ENCODE assay signal across 43 cellular contexts in the genomic region with DNA sequence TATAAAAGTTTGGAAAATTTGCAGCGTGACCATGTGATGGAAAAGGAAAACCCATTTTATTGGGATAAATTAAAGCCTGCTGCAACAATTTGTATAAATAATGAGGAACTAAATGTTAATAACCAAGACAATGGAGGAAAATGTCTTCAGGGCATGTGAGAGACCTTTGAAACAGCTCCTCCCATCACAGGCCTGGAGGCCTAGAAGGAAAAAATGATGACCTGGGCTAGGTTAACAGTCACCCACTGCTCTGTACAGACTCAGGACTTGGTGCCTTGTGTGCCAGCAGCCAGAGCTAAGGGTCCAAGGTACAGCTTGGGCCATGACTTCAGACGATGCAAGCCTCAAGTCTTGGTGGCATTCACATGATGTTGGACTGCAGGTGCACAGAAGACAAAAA. TPM values are rescaled to one million over a fixed set of nuclear protein-coding genes. Genes with fewer than 3 reads are reported as not detected.
"Had no signal": no experiment of that assay in that cellular context is flagged by ENCODE, and none has a peak within 500 bp of the region (broad histone marks: within the 10 kb centered on the region; RNA-seq: fewer than 3 reads in every experiment).

No MANE protein-coding gene starts in this region.

- DNase-seq: activated effector memory CD4-positive, alpha-beta T cell treated with anti-CD3 and anti-CD28 coated beads, Interleukin-2, amount 50 U/mL, for 16 hours; activated effector memory CD4-positive, alpha-beta T cell treated with Interleukin-2 at 50 U/mL for 16 hours; activated gamma-delta T cell; activated gamma-delta T cell treated with Interleukin-2 at 50 U/mL for 16 hours; activated naive CD4-positive, alpha-beta T cell; activated naive CD4-positive, alpha-beta T cell treated with anti-CD3 and anti-CD28 coated beads for 36 hours; activated naive CD4-positive, alpha-beta T cell treated with anti-CD3 and anti-CD28 coated beads, Interleukin-2, amount 10 ng/mL, durations not matched to agents 7 days and 5 days; activated naive CD4-positive, alpha-beta T cell treated with anti-CD3 and anti-CD28 coated beads, Interleukin-2, amount 50 U/mL, for 16 hours; activated naive CD4-positive, alpha-beta T cell treated with Interleukin-2 at 50 U/mL for 16 hours; activated naive CD8-positive, alpha-beta T cell treated with anti-CD3 and anti-CD28 coated beads for 36 hours; activated naive CD8-positive, alpha-beta T cell treated with anti-CD3 and anti-CD28 coated beads, Interleukin-2, amount 10 ng/mL, durations not matched to agents 7 days and 5 days; activated naive CD8-positive, alpha-beta T cell treated with anti-CD3 and anti-CD28 coated beads, Interleukin-2, amount 50 U/mL, for 24 hours; activated T-cell treated with anti-CD3 and anti-CD28 coated beads, Interleukin-2, amount 50 U/mL, for 48 hours; activated T-cell treated with anti-CD3 and anti-CD28 coated beads, Interleukin-2, amount 50 U/mL, for 72 hours; adrenal gland; amniotic stem cell; amygdala; anterior cingulate cortex; aorta; body of pancreas; brain microvascular endothelial cell; caudate nucleus; central memory CD4-positive, alpha-beta T cell; cerebellar nuclear complex; colonic mucosa had no signal

- H3K36me3 Mint-ChIP-seq: activated naive CD4-positive, alpha-beta T cell treated with anti-CD3 and anti-CD28 coated beads, Interleukin-2, amount 10 ng/mL, durations not matched to agents 7 days and 5 days; activated naive CD8-positive, alpha-beta T cell treated with anti-CD3 and anti-CD28 coated beads for 36 hours; activated naive CD8-positive, alpha-beta T cell treated with anti-CD3 and anti-CD28 coated beads, Interleukin-2, amount 10 ng/mL, durations not matched to agents 7 days and 5 days; brain had no signal

- H3K4me1 Mint-ChIP-seq: activated naive CD4-positive, alpha-beta T cell treated with anti-CD3 and anti-CD28 coated beads, Interleukin-2, amount 10 ng/mL, durations not matched to agents 7 days and 5 days; activated naive CD4-positive, alpha-beta T cell treated with anti-CD3 and anti-CD28 coated beads, Interleukin-2, amount 50 U/mL, for 24 hours; activated naive CD8-positive, alpha-beta T cell treated with anti-CD3 and anti-CD28 coated beads for 36 hours; activated naive CD8-positive, alpha-beta T cell treated with anti-CD3 and anti-CD28 coated beads, Interleukin-2, amount 10 ng/mL, durations not matched to agents 7 days and 5 days; activated naive CD8-positive, alpha-beta T cell treated with anti-CD3 and anti-CD28 coated beads, Interleukin-2, amount 50 U/mL, for 24 hours; activated T-helper 17 cell treated with anti-CD3 and anti-CD28 coated beads, Interleukin-2, amount 50 U/mL, for 72 hours; brain; central memory CD8-positive, alpha-beta T cell had no signal

- H3K36me3 ChIP-seq: adrenal gland, ascending aorta, brain microvascular endothelial cell, breast epithelium, cardiac muscle cell, colonic mucosa had no signal

- H3K27ac ChIP-seq: adrenal gland, ascending aorta, body of pancreas, brain microvascular endothelial cell, breast epithelium, cardiac muscle cell, colonic mucosa had no signal

- H3K27me3 Mint-ChIP-seq: activated naive CD4-positive, alpha-beta T cell treated with anti-CD3 and anti-CD28 coated beads, Interleukin-2, amount 10 ng/mL, durations not matched to agents 7 days and 5 days; activated naive CD4-positive, alpha-beta T cell treated with anti-CD3 and anti-CD28 coated beads, Interleukin-2, amount 50 U/mL, for 24 hours; activated naive CD8-positive, alpha-beta T cell; activated naive CD8-positive, alpha-beta T cell treated with anti-CD3 and anti-CD28 coated beads for 36 hours; activated naive CD8-positive, alpha-beta T cell treated with anti-CD3 and anti-CD28 coated beads, Interleukin-2, amount 10 ng/mL, durations not matched to agents 7 days and 5 days; activated naive CD8-positive, alpha-beta T cell treated with anti-CD3 and anti-CD28 coated beads, Interleukin-2, amount 50 U/mL, for 24 hours; activated T-helper 17 cell treated with anti-CD3 and anti-CD28 coated beads, Interleukin-2, amount 50 U/mL, for 72 hours; central memory CD8-positive, alpha-beta T cell had no signal

- FAIRE-seq: astrocyte, bronchial epithelial cell, colon had no signal

- H3K27me3 ChIP-seq: adrenal gland, ascending aorta, body of pancreas, brain microvascular endothelial cell, breast epithelium, cardiac muscle cell, colonic mucosa had no signal

- H3K9me3 ChIP-seq: adrenal gland, ascending aorta, colonic mucosa had no signal

- ATAC-seq: activated naive CD4-positive, alpha-beta T cell treated with anti-CD3 and anti-CD28 coated beads, Interleukin-2, amount 50 U/mL, for 72 hours; activated naive CD8-positive, alpha-beta T cell treated with anti-CD3 and anti-CD28 coated beads, Interleukin-2, amount 50 U/mL, for 24 hours; activated T-cell treated with anti-CD3 and anti-CD28 coated beads, Interleukin-2, amount 50 U/mL, for 72 hours; activated T-helper 17 cell treated with anti-CD3 and anti-CD28 coated beads, Interleukin-2, amount 50 U/mL, for 72 hours; body of pancreas had no signal

- H3K4me3 Mint-ChIP-seq: activated naive CD4-positive, alpha-beta T cell treated with anti-CD3 and anti-CD28 coated beads for 36 hours; activated naive CD4-positive, alpha-beta T cell treated with anti-CD3 and anti-CD28 coated beads, Interleukin-2, amount 10 ng/mL, durations not matched to agents 7 days and 5 days; activated naive CD4-positive, alpha-beta T cell treated with anti-CD3 and anti-CD28 coated beads, Interleukin-2, amount 50 U/mL, for 24 hours; activated naive CD8-positive, alpha-beta T cell; activated naive CD8-positive, alpha-beta T cell treated with anti-CD3 and anti-CD28 coated beads for 36 hours; activated naive CD8-positive, alpha-beta T cell treated with anti-CD3 and anti-CD28 coated beads, Interleukin-2, amount 10 ng/mL, durations not matched to agents 7 days and 5 days; activated naive CD8-positive, alpha-beta T cell treated with anti-CD3 and anti-CD28 coated beads, Interleukin-2, amount 50 U/mL, for 24 hours; activated T-cell treated with anti-CD3 and anti-CD28 coated beads, Interleukin-2, amount 50 U/mL, for 72 hours; activated T-helper 1 cell treated with anti-CD3 and anti-CD28 coated beads, Interleukin-12 subunit alpha, Interleukin-12 subunit beta, Interleukin-2, Interleukin-4 antibody, amounts not matched to agents 30 ng/mL and 10 ng/mL and 1 ng/mL, durations not matched to agents 14 hours and 24 hours and 36 hours; activated T-helper 17 cell treated with anti-CD3 and anti-CD28 coated beads, Interleukin-2, amount 50 U/mL, for 72 hours; brain; central memory CD8-positive, alpha-beta T cell had no signal

- H3K4me1 ChIP-seq: adrenal gland, ascending aorta, breast epithelium, colonic mucosa had no signal

- H3K4me3 ChIP-seq: adrenal gland, ascending aorta, body of pancreas, breast epithelium, cardiac muscle cell, colonic mucosa had no signal

RNA-seq across cellular contexts. Expression of gene UGT3A1, which starts 22.0 kb away (rescaled TPM):
- total RNA-seq: activated naive CD4-positive, alpha-beta T cell treated with anti-CD3 and anti-CD28 coated beads for 36 hours; activated naive CD4-positive, alpha-beta T cell treated with anti-CD3 and anti-CD28 coated beads, Interleukin-2, amount 50 U/mL, for 72 hours; activated naive CD8-positive, alpha-beta T cell treated with anti-CD3 and anti-CD28 coated beads for 36 hours; activated naive CD8-positive, alpha-beta T cell treated with anti-CD3 and anti-CD28 coated beads, Interleukin-2, amount 10 ng/mL, durations not matched to agents 7 days and 5 days; activated T-cell treated with anti-CD3 and anti-CD28 coated beads, Interleukin-2, amount 50 U/mL, for 72 hours; activated T-helper 1 cell treated with anti-CD3 and anti-CD28 coated beads, Interleukin-12 subunit alpha, Interleukin-12 subunit beta, Interleukin-2, Interleukin-4 antibody, amounts not matched to agents 30 ng/mL and 10 ng/mL and 1 ng/mL, durations not matched to agents 14 hours and 24 hours and 36 hours; activated T-helper 17 cell treated with anti-CD3 and anti-CD28 coated beads, Interleukin-2, amount 50 U/mL, for 72 hours; activated T-helper 2 cell treated with anti-CD3 and anti-CD28 coated beads, Interferon-gamma antibody, Interleukin-2, Interleukin-4, amounts not matched to agents 10 μg/mL and 5 μg/mL and 100 μg/mL, durations not matched to agents 14 hours and 24 hours and 36 hours; adrenal gland; aorta; ascending aorta; body of pancreas; breast epithelium; bronchial epithelial cell; cardiac septum; cerebellum; chondrocyte; colonic mucosa had no signal
- polyA plus RNA-seq: adipose tissue, cardiac muscle cell had no signal

RNA-seq across cellular contexts. Expression of gene UGT3A2, which starts 53.5 kb away (rescaled TPM):
- total RNA-seq: activated naive CD4-positive, alpha-beta T cell treated with anti-CD3 and anti-CD28 coated beads for 36 hours; activated naive CD8-positive, alpha-beta T cell treated with anti-CD3 and anti-CD28 coated beads for 36 hours; activated naive CD8-positive, alpha-beta T cell treated with anti-CD3 and anti-CD28 coated beads, Interleukin-2, amount 10 ng/mL, durations not matched to agents 7 days and 5 days; activated T-cell treated with anti-CD3 and anti-CD28 coated beads, Interleukin-2, amount 50 U/mL, for 72 hours; activated T-helper 1 cell treated with anti-CD3 and anti-CD28 coated beads, Interleukin-12 subunit alpha, Interleukin-12 subunit beta, Interleukin-2, Interleukin-4 antibody, amounts not matched to agents 30 ng/mL and 10 ng/mL and 1 ng/mL, durations not matched to agents 14 hours and 24 hours and 36 hours; activated T-helper 2 cell treated with anti-CD3 and anti-CD28 coated beads, Interferon-gamma antibody, Interleukin-2, Interleukin-4, amounts not matched to agents 10 μg/mL and 5 μg/mL and 100 μg/mL, durations not matched to agents 14 hours and 24 hours and 36 hours; aorta; ascending aorta; body of pancreas; breast epithelium; bronchial epithelial cell; cardiac septum; chondrocyte; colonic mucosa had no signal
- polyA plus RNA-seq: adipose tissue, aorta had no signal
